Comparison of ENCODE assay signal across 24 cellular contexts in the genomic region with DNA sequence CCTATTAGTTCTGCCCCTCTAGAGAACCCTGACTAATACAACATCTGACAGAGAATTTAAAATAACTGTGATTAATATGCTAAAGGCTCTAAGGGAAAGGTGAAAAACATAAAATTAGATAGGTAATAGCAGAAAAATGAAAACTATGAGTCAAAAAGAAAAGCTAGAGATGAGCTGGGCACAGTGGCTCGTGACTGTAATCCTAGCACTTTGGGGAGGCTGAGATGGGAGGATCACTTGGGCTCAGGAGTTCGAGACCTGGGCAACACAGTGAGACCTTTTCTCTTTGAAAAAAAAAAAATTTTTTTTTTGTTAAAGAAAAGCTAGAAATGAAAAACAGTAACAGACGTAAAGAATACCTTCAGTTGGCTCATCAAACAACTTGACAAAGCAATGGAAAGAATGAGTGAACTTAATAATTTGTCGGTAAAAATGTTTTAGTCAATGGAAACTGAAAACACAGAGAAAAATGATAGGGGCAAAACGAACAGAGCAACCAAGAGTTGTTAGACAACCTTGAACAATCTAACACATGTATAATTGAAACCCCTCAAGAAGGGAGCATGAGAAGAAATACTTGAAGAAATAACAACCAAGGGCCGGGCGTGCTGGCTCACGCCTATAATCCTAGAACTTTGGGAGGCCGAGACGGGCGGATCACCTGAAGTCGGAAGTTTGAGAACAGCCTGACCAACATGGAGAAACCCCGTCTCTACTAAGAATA.
DNase-seq lines count a peak whose midpoint lies in the region; ATAC-seq, FAIRE-seq and TF ChIP-seq lines count a peak whose summit lies in the region.
"Had no signal": no experiment of that assay in that cellular context is flagged by ENCODE, and none has a peak within 500 bp of the region (broad histone marks: within the 10 kb centered on the region; RNA-seq: fewer than 3 reads in every experiment).

No MANE protein-coding gene starts in this region.

- peaks cover 2% of the 10 kb centered on the region for H3K4me1 Mint-ChIP-seq in activated CD8-positive, alpha-beta T cell treated with anti-CD3 and anti-CD28 coated beads for 36 hours (ENCODE audit: low read depth)
- H3K4me1 Mint-ChIP-seq in activated CD8-positive, alpha-beta T cell treated with anti-CD3 and anti-CD28 coated beads, Interleukin-2, amount 10 ng/mL, durations not matched to agents 7 days and 5 days (ENCODE audit: low read depth), result no peaks in the 10 kb centered on the region
- peaks cover 7% of the 10 kb centered on the region for H3K4me1 Mint-ChIP-seq in activated T-cell treated with anti-CD3 and anti-CD28 coated beads, Interleukin-2, amount 50 U/mL, for 4 hours (ENCODE audit: low read depth)
- H3K4me1 Mint-ChIP-seq: IgD-negative memory B cell had no signal

- H3K36me3 Mint-ChIP-seq in activated CD8-positive, alpha-beta T cell treated with anti-CD3 and anti-CD28 coated beads for 36 hours (ENCODE audit: low read depth), result peaks cover 1% of the 10 kb centered on the region
- no peaks in the 10 kb centered on the region for H3K36me3 Mint-ChIP-seq in activated CD8-positive, alpha-beta T cell treated with anti-CD3 and anti-CD28 coated beads, Interleukin-2, amount 10 ng/mL, durations not matched to agents 7 days and 5 days (ENCODE audit: low read depth)
- H3K36me3 Mint-ChIP-seq in activated T-cell treated with anti-CD3 and anti-CD28 coated beads, Interleukin-2, amount 50 U/mL, for 4 hours (ENCODE audit: insufficient read depth), result no peaks in the 10 kb centered on the region
- H3K36me3 Mint-ChIP-seq: CD8-positive, alpha-beta T cell had no signal

- DNase-seq in activated CD8-positive, alpha-beta T cell treated with anti-CD3 and anti-CD28 coated beads for 36 hours, result no peak
- no peak for DNase-seq in activated CD8-positive, alpha-beta T cell treated with anti-CD3 and anti-CD28 coated beads, Interleukin-2, amount 10 ng/mL, durations not matched to agents 7 days and 5 days
- no peak for DNase-seq in activated T-cell treated with anti-CD3 and anti-CD28 coated beads, Interleukin-2, amount 50 U/mL, for 4 hours
- DNase-seq in stimulated activated CD4-positive, alpha-beta T cell treated with anti-CD3 and anti-CD28 coated beads, Interleukin-4, amount 100 ng/mL, for 1 hour, result peak; percentile 18
- DNase-seq in GM12892 (ENCODE audit: insufficient read length), result no peak
- no peak for DNase-seq in effector CD4-positive, alpha-beta T cell
- DNase-seq: Calu3; CD8-positive, alpha-beta T cell; GF-D8; GM23248; HCEC 1CT; Karpas-422; NCI-H1417 treated with DMSO at 0.1 percent for 48 hours; NCI-H187 treated with DMSO at 0.1 percent for 48 hours; NCI-H226; NCI-H524; PC-3; RPMI8226 had no signal

- intact Hi-C loops in activated CD8-positive, alpha-beta T cell treated with anti-CD3 and anti-CD28 coated beads for 36 hours (cut with micrococcal nuclease), result loop anchor here (5.0 kb wide), 2 partner anchors 307 to 622 kb away; no protein-coding TSS in a partner anchor

- no peak for TF ChIP-seq CTCF in activated CD8-positive, alpha-beta T cell treated with anti-CD3 and anti-CD28 coated beads for 36 hours (IDR thresholded peaks at IDR 0.05)
- no peak for TF ChIP-seq CTCF in HEK293 (tag by site-specific recombination; IDR thresholded peaks at IDR 0.05)

- peaks cover 3 to 26% of the 10 kb centered on the region in 2 experiments; a peak in 2 of 3 replicates for H3K36me3 ChIP-seq in HEK293 (ENCODE audit: control insufficient read depth in 2 of 2, insufficient read depth in 1 of 2, low read length in 2 of 2)

- H3K4me1 ChIP-seq in HEK293 (ENCODE audit: control insufficient read depth, insufficient read depth, low read length), result no peaks in the 10 kb centered on the region
- H3K4me1 ChIP-seq: BLaER1 treated with 17β-estradiol and CSF1 and Interleukin-3, amounts not matched to agents 10 nM and 100 nM had no signal

- no peaks in the 10 kb centered on the region for H3K9me3 Mint-ChIP-seq in activated CD8-positive, alpha-beta T cell treated with anti-CD3 and anti-CD28 coated beads for 36 hours
- H3K9me3 Mint-ChIP-seq in activated CD8-positive, alpha-beta T cell treated with anti-CD3 and anti-CD28 coated beads, Interleukin-2, amount 10 ng/mL, durations not matched to agents 7 days and 5 days (ENCODE audit: insufficient read depth), result no peaks in the 10 kb centered on the region
- H3K9me3 Mint-ChIP-seq in activated T-cell treated with anti-CD3 and anti-CD28 coated beads, Interleukin-2, amount 50 U/mL, for 4 hours, result peaks cover 4% of the 10 kb centered on the region
- H3K9me3 Mint-ChIP-seq: CD8-positive, alpha-beta T cell had no signal

- no peak overlapping the region for H3K27ac ChIP-seq in HEK293 (ENCODE audit: extremely low read depth, low read depth, low read length)
- H3K27ac ChIP-seq: BLaER1 treated with 17β-estradiol and CSF1 and Interleukin-3, amounts not matched to agents 10 nM and 100 nM; GM23248; HL-60 had no signal

- no peaks in the 10 kb centered on the region for H3K27me3 Mint-ChIP-seq in activated CD8-positive, alpha-beta T cell treated with anti-CD3 and anti-CD28 coated beads for 36 hours
- no peaks in the 10 kb centered on the region for H3K27me3 Mint-ChIP-seq in activated CD8-positive, alpha-beta T cell treated with anti-CD3 and anti-CD28 coated beads, Interleukin-2, amount 10 ng/mL, durations not matched to agents 7 days and 5 days (ENCODE audit: low read depth)
- H3K27me3 Mint-ChIP-seq in activated T-cell treated with anti-CD3 and anti-CD28 coated beads, Interleukin-2, amount 50 U/mL, for 4 hours (ENCODE audit: low read depth), result no peaks in the 10 kb centered on the region
- H3K27me3 Mint-ChIP-seq: IgD-negative memory B cell had no signal

- TF ChIP-seq POLR2A in GM12892 (IDR thresholded peaks at IDR 0.05; ENCODE audit: low read depth, low read length), result no peak

- POLR2A ChIA-PET in activated CD8-positive, alpha-beta T cell treated with anti-CD3 and anti-CD28 coated beads for 36 hours (lab: Charles Lee), result interaction anchor here (0.6 to 0.9 kb wide), 2 partner anchors 150 to 165 kb away, joined by 3 to 4 read pairs; a partner anchor contains a TSS
- POLR2A ChIA-PET in activated CD8-positive, alpha-beta T cell treated with anti-CD3 and anti-CD28 coated beads, Interleukin-2, amount 10 ng/mL, durations not matched to agents 7 days and 5 days (lab: Charles Lee), result interaction anchor here (0.6 kb wide), 1 partner anchor 322 kb away, joined by 3 read pairs; no protein-coding TSS in a partner anchor
- POLR2A ChIA-PET in HEK293 (lab: Yijun Ruan, JAX), result no interaction called here

- CTCF ChIA-PET in activated CD8-positive, alpha-beta T cell treated with anti-CD3 and anti-CD28 coated beads for 36 hours (lab: Charles Lee), result interaction anchor here (1.2 kb wide), 1 partner anchor 309 kb away, joined by 3 read pairs; no protein-coding TSS in a partner anchor
- CTCF ChIA-PET in activated CD8-positive, alpha-beta T cell treated with anti-CD3 and anti-CD28 coated beads, Interleukin-2, amount 10 ng/mL, durations not matched to agents 7 days and 5 days (lab: Charles Lee), result interaction anchor here (0.6 to 1.3 kb wide), 3 partner anchors 307 to 312 kb away, joined by 3 to 5 read pairs (median 4); no protein-coding TSS in a partner anchor
- CTCF ChIA-PET in HEK293 (lab: Yijun Ruan, JAX), result interaction anchor here (0.7 kb wide), 1 partner anchor 623 kb away, joined by 3 read pairs; no protein-coding TSS in a partner anchor

- H3K4me3 Mint-ChIP-seq in activated CD8-positive, alpha-beta T cell treated with anti-CD3 and anti-CD28 coated beads for 36 hours, result no peak overlapping the region
- H3K4me3 Mint-ChIP-seq in activated CD8-positive, alpha-beta T cell treated with anti-CD3 and anti-CD28 coated beads, Interleukin-2, amount 10 ng/mL, durations not matched to agents 7 days and 5 days, result no peak overlapping the region
- no peak overlapping the region for H3K4me3 Mint-ChIP-seq in activated T-cell treated with anti-CD3 and anti-CD28 coated beads, Interleukin-2, amount 50 U/mL, for 4 hours
- H3K4me3 Mint-ChIP-seq: CD8-positive, alpha-beta T cell; IgD-negative memory B cell had no signal

- H3K27ac Mint-ChIP-seq in activated CD8-positive, alpha-beta T cell treated with anti-CD3 and anti-CD28 coated beads for 36 hours, result no peak overlapping the region
- H3K27ac Mint-ChIP-seq in activated CD8-positive, alpha-beta T cell treated with anti-CD3 and anti-CD28 coated beads, Interleukin-2, amount 10 ng/mL, durations not matched to agents 7 days and 5 days, result no peak overlapping the region
- H3K27ac Mint-ChIP-seq: CD8-positive, alpha-beta T cell; IgD-negative memory B cell had no signal

- FAIRE-seq in GM12892 (lab: Jason Lieb, UNC), result no peak
- FAIRE-seq: GM19239, HTR-8/SVneo had no signal

- H3K9me3 ChIP-seq in HEK293 (ENCODE audit: control insufficient read depth, insufficient read depth, low read depth, low read length), result no peaks in the 10 kb centered on the region

- no peak overlapping the region for H3K4me3 ChIP-seq in HEK293 (ENCODE audit: low read depth, low read length)
- H3K4me3 ChIP-seq: BLaER1 treated with 17β-estradiol and CSF1 and Interleukin-3, amounts not matched to agents 10 nM and 100 nM; GM23248 had no signal

- peak; percentile 13 for ATAC-seq in activated CD8-positive, alpha-beta T cell treated with anti-CD3 and anti-CD28 coated beads for 36 hours
- no peak for ATAC-seq in activated CD8-positive, alpha-beta T cell treated with anti-CD3 and anti-CD28 coated beads, Interleukin-2, amount 10 ng/mL, durations not matched to agents 7 days and 5 days
- ATAC-seq in activated T-cell treated with anti-CD3 and anti-CD28 coated beads, Interleukin-2, amount 50 U/mL, for 4 hours, result peak; percentile 69 to 75
- ATAC-seq: CD8-positive, alpha-beta T cell; PC-3 had no signal

TF ChIP-seq in HEK293, 187 proteins besides CTCF, POLR2A, EP300 and RAD21:
- TF ChIP-seq BCL11A (tag by site-specific recombination; IDR thresholded peaks at IDR 0.05; ENCODE audit: low read depth) (no peak), ZNF133 (tag by site-specific recombination; IDR thresholded peaks at IDR 0.05) (peak; percentile 91)
